In genomic region chr5:143244990-143245389, GRCh38 we compare ENCODE assay signal across 14 cellular contexts.
DNase-seq lines count a peak whose midpoint lies in the region; ATAC-seq, FAIRE-seq and TF ChIP-seq lines count a peak whose summit lies in the region.
"Had no signal": no experiment of that assay in that cellular context is flagged by ENCODE, and none has a peak within 500 bp of the region (broad histone marks: within the 10 kb centered on the region; RNA-seq: fewer than 3 reads in every experiment).

No MANE protein-coding gene starts in this region.

- H3K27ac ChIP-seq in left ventricle myocardium inferior (replicated peaks) (peak overlapping the region; percentile 75), right atrium auricular region (peak overlapping the region in 1 of 2 donors; percentile 75), K562 (ENCODE audit: extremely low read depth, low read depth, low read length) (0 out of 3 replicates have a peak overlapping the region, but pooled peaks have one; percentile 34), muscle layer of duodenum (ENCODE audit: low read length) (peak overlapping the region; percentile 88), vagina (peak overlapping the region; percentile 59), lower lobe of right lung (no peak overlapping the region)

- intact Hi-C loops in left ventricle myocardium inferior (cut with micrococcal nuclease) = no loop called here
- intact Hi-C loops in K562 (cut with micrococcal nuclease) = no loop called here
- intact Hi-C loops in vagina (cut with DNase I) = no loop called here
- intact Hi-C loops in lower lobe of right lung (cut with DNase I) = no loop called here

- TF ChIP-seq POLR2A in K562 (conservative IDR thresholded peaks at IDR 0.05) (no peak), vagina (IDR thresholded peaks at IDR 0.05) (no peak)

- H3K4me1 ChIP-seq in left ventricle myocardium inferior (peaks cover 9% of the 10 kb centered on the region), right atrium auricular region (peaks cover 0 to 20% of the 10 kb centered on the region in 2 donors), K562 (replicated peaks in 1 of 2; ENCODE audit: control insufficient read depth in 2 of 2, insufficient read depth in 2 of 2, low read length in 2 of 2) (peaks cover 27 to 52% of the 10 kb centered on the region in 2 experiments), muscle layer of duodenum (ENCODE audit: control insufficient read depth in 1 of 2, insufficient read depth in 2 of 2, low read length in 2 of 2) (peaks cover 4 to 9% of the 10 kb centered on the region in 2 donors), vagina (peaks cover 25% of the 10 kb centered on the region), lower lobe of right lung (peaks cover 6% of the 10 kb centered on the region)

- H2AFZ ChIP-seq in K562 (ENCODE audit: low read depth, low read length) = 0 out of 2 replicates have a peak overlapping the region, but pooled peaks have one; percentile 78

- no peaks in the 10 kb centered on the region for H3K79me2 ChIP-seq in K562 (ENCODE audit: control insufficient read depth, insufficient read depth, low read length)

- no peak for TF ChIP-seq RAD21 in K562 (CRISPR knock-in tag; conservative IDR thresholded peaks at IDR 0.05 in 1 of 2, IDR thresholded peaks at IDR 0.05 in 1 of 2)

- in situ Hi-C loops in K562 (cut with MboI) = no loop called here

- no peak overlapping the region for H3K9ac ChIP-seq in K562 (ENCODE audit: insufficient read depth in 1 of 2, low read depth in 2 of 2, low read length in 2 of 2)

- no peak for FAIRE-seq in K562 (lab: Jason Lieb, UNC)

- 93% methylated on average over 2 of the region's 2 CpGs for WGBS in K562 (ENCODE audit: insufficient coverage, low coverage, missing lambda C conversion rate)

- H3K9me3 ChIP-seq in left ventricle myocardium inferior (replicated peaks) = no peaks in the 10 kb centered on the region
- H3K9me3 ChIP-seq in right atrium auricular region = no peaks in the 10 kb centered on the region
- H3K9me3 ChIP-seq in K562 (replicated peaks; ENCODE audit: control insufficient read depth, insufficient read depth, low read depth, low read length) = peaks cover 7% of the 10 kb centered on the region
- no peaks in the 10 kb centered on the region for H3K9me3 ChIP-seq in muscle layer of duodenum (ENCODE audit: control insufficient read depth in 1 of 2, low read length in 2 of 2)
- H3K9me3 ChIP-seq in vagina = no peaks in the 10 kb centered on the region
- H3K9me3 ChIP-seq in lower lobe of right lung = no peaks in the 10 kb centered on the region
- H3K9me3 ChIP-seq: heart left ventricle had no signal

- no peak overlapping the region; the same call in 1 of the 2 replicates for H3K4me2 ChIP-seq in K562 (ENCODE audit: insufficient read depth, low read length)

- DNase-seq in left ventricle myocardium inferior = no peak
- DNase-seq in right atrium auricular region (ENCODE audit: low spot score) = no peak
- no peak for DNase-seq in K562 (ENCODE audit: extremely low read depth in 1 of 4, low spot score in 3 of 4)
- DNase-seq in vagina (ENCODE audit: extremely low spot score in 2 of 2) = peak in 1 of 2 donors; percentile 52
- DNase-seq in retina = no peak
- no peak for DNase-seq in lower lobe of right lung
- DNase-seq in SHP77 treated with DMSO at 0.1 percent for 48 hours (lab: John Stamatoyannopoulos, UW) = no peak
- DNase-seq: activated T-cell treated with anti-CD3 and anti-CD28 coated beads, Interleukin-2, amount 50 U/mL, for 1 hour; amygdala; Karpas-422; left colon; NCI-H187 had no signal

- TF ChIP-seq CTCF in left ventricle myocardium inferior (IDR thresholded peaks at IDR 0.05; ENCODE audit: borderline replicate concordance) (no peak), right atrium auricular region (IDR thresholded peaks at IDR 0.05) (no peak), K562 (IDR thresholded peaks at IDR 0.05 in 2 of 3, conservative IDR thresholded peaks at IDR 0.05 in 1 of 3; ENCODE audit: insufficient read depth in 2 of 3, low read depth in 1 of 3, low read length in 3 of 3) (no peak), vagina (IDR thresholded peaks at IDR 0.05) (no peak), lower lobe of right lung (IDR thresholded peaks at IDR 0.05) (no peak)

- H3K4me3 ChIP-seq in left ventricle myocardium inferior (no peak overlapping the region), right atrium auricular region (no peak overlapping the region), K562 (no peak overlapping the region), muscle layer of duodenum (ENCODE audit: low read depth in 1 of 2, low read length in 2 of 2) (no peak overlapping the region), vagina (no peak overlapping the region), lower lobe of right lung (no peak overlapping the region)

- BruUV-seq in K562 (replicated peaks; lab: Mats Ljungman, UMichigan) = no TSS peak

- POLR2A ChIA-PET in K562 (lab: Yijun Ruan, JAX) = no interaction called here

- ATAC-seq in K562 = no peak
- ATAC-seq in lower lobe of right lung = no peak
- ATAC-seq: left colon had no signal

- no peak for TF ChIP-seq EP300 in K562 (IDR thresholded peaks at IDR 0.05; ENCODE audit: low read length)

- H4K20me1 ChIP-seq in K562 (replicated peaks; ENCODE audit: control insufficient read depth, insufficient read depth, low read length) = no peaks in the 10 kb centered on the region

- CTCF ChIA-PET in K562 (lab: Yijun Ruan, JAX; ENCODE audit: low intra/inter-chr PET ratio) = no interaction called here

- no peaks in the 10 kb centered on the region for H3K27me3 ChIP-seq in left ventricle myocardium inferior (ENCODE audit: low read depth)
- H3K27me3 ChIP-seq in right atrium auricular region = no peaks in the 10 kb centered on the region
- H3K27me3 ChIP-seq in K562 (ENCODE audit: control insufficient read depth in 2 of 2, insufficient read depth in 2 of 2, low read length in 2 of 2) = no peaks in the 10 kb centered on the region
- no peaks in the 10 kb centered on the region for H3K27me3 ChIP-seq in muscle layer of duodenum (ENCODE audit: low read depth, low read length)
- H3K27me3 ChIP-seq in vagina = no peaks in the 10 kb centered on the region
- H3K27me3 ChIP-seq in lower lobe of right lung (ENCODE audit: low read depth) = no peaks in the 10 kb centered on the region
- H3K27me3 ChIP-seq: heart left ventricle had no signal

- no peaks in the 10 kb centered on the region for H3K36me3 ChIP-seq in left ventricle myocardium inferior
- H3K36me3 ChIP-seq in right atrium auricular region = no peaks in the 10 kb centered on the region
- no peaks in the 10 kb centered on the region for H3K36me3 ChIP-seq in K562 (ENCODE audit: control insufficient read depth, insufficient read depth, low read length)
- H3K36me3 ChIP-seq in muscle layer of duodenum (ENCODE audit: control insufficient read depth in 1 of 2, insufficient read depth in 2 of 2, low read length in 2 of 2) = no peaks in the 10 kb centered on the region
- no peaks in the 10 kb centered on the region for H3K36me3 ChIP-seq in vagina
- H3K36me3 ChIP-seq in lower lobe of right lung = no peaks in the 10 kb centered on the region
- H3K36me3 ChIP-seq: heart left ventricle had no signal

- H3K9me1 ChIP-seq in K562 (ENCODE audit: control insufficient read depth, insufficient read depth, low read length) = no peaks in the 10 kb centered on the region

TF ChIP-seq in K562, 482 proteins besides CTCF, POLR2A, EP300 and RAD21:
- TF ChIP-seq TRIM28 (IDR thresholded peaks at IDR 0.05) = peak; percentile 53; the same call in 1 of the 2 replicates
- TF ChIP-seq ZNF431 (CRISPR knock-in tag; IDR thresholded peaks at IDR 0.05) = peak; percentile 99
- TF ChIP-seq ZNF280A (IDR thresholded peaks at IDR 0.05; ENCODE audit: low read depth, partially characterized antibody) = peak; percentile 21
- no peak for TF ChIP-seq BRF1 (IDR thresholded peaks at IDR 0.05; ENCODE audit: borderline replicate concordance, extremely low read depth, insufficient read length)
- TF ChIP-seq DDX20 (tag; IDR thresholded peaks at IDR 0.05; ENCODE audit: low read depth) = no peak
- 0 out of 2 replicates have a peak, but pooled peaks have one; percentile 25 for TF ChIP-seq EHMT2 (IDR thresholded peaks at IDR 0.05)
- peak in 1 of 2 experiments; percentile 66; a peak in 1 of 3 replicates for TF ChIP-seq CBX3 (IDR thresholded peaks at IDR 0.05; ENCODE audit: borderline replicate concordance in 1 of 2, low read length in 2 of 2)
- peak; percentile 30 to 67; a peak in 1 of 4 replicates for TF ChIP-seq TRIM24 (IDR thresholded peaks at IDR 0.05)
- no peak for TF ChIP-seq FOXK1 (CRISPR knock-in tag; IDR thresholded peaks at IDR 0.05; ENCODE audit: borderline replicate concordance)
